ENCODE assay signal across 8 cellular contexts in genomic region chr10:60169111-60169510, GRCh38.
"Had no signal": no experiment of that assay in that cellular context is flagged by ENCODE, and none has a peak within 500 bp of the region (broad histone marks: within the 10 kb centered on the region; RNA-seq: fewer than 3 reads in every experiment).

No MANE protein-coding gene starts in this region.

- H3K9ac ChIP-seq: GM23248, KMS-11 had no signal

- H3K9me3 Mint-ChIP-seq: H9 had no signal

- H3K4me2 ChIP-seq: KMS-11 had no signal

- FAIRE-seq: HTR-8/SVneo had no signal

- H2AFZ ChIP-seq: GM23248 had no signal

- DNase-seq: GM23248, GOT3, H9, HCEC 1CT, Karpas-422, KBM-7 had no signal

- H3K27ac ChIP-seq: GM23248, KMS-11 had no signal

- H3K4me3 ChIP-seq: GM23248 had no signal

- H3K27ac Mint-ChIP-seq: H9 had no signal

- H3K4me3 Mint-ChIP-seq: H9 had no signal
